19 cellular contexts compared by ENCODE assay signal in the genomic region with DNA sequence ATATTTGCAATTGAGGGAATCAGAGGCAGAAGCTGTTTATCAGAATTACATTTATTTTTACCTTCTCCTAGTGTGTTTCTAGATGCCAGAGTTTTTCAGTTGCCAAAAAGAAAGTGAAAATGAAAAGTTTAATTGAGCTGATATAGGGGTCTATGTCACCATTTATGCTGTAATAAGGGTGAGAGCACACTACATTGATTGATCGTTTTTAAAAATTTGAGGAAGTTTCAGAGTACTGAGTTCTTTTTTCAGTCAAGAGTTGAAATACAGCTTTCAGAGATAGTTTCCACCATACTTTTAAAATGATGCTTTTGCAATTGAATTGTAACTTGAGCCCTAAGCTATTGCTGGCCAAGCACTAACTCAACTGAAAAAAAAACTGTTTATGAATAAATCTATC.
"Had no signal": no experiment of that assay in that cellular context is flagged by ENCODE, and none has a peak within 500 bp of the region (broad histone marks: within the 10 kb centered on the region; RNA-seq: fewer than 3 reads in every experiment).

No MANE protein-coding gene starts in this region.

- H3K36me3 ChIP-seq: MG63, Peyer's patch, SJCRH30 had no signal

- ATAC-seq: Right ventricle myocardium inferior, SK-N-SH treated with all-trans-retinoic acid at 6 μM for 48 hours had no signal

- H3K27me3 ChIP-seq: MG63, Peyer's patch, SJCRH30 had no signal

- H3K9me3 ChIP-seq: MG63, Peyer's patch, SJCRH30 had no signal

- H3K27ac ChIP-seq: PC-9, Peyer's patch, SJCRH30 had no signal

- DNase-seq: Karpas-422, KG1, MG63, NCI-H1092 treated with DMSO at 0.1 percent for 48 hours, NCI-H1436, NCI-H187, NCI-H2029, NCI-H2171 treated with DMSO at 0.1 percent for 48 hours, NCI-H345, NCI-H446 treated with DMSO at 0.1 percent for 48 hours, NCI-H510A treated with DMSO at 0.1 percent for 48 hours, NCI-H526, NCI-H82, PC-9, Peyer's patch, SHP77 treated with DMSO at 0.1 percent for 48 hours, SJCRH30 had no signal

- H3K4me3 ChIP-seq: MG63, PC-9, Peyer's patch, SJCRH30 had no signal

- H3K4me1 ChIP-seq: Peyer's patch, SJCRH30 had no signal

- H2AFZ ChIP-seq: PC-9 had no signal

- H3K4me2 ChIP-seq: PC-9 had no signal
